ENCODE assay signal across 1 cellular context in genomic region chr7:33457041-33457440, GRCh38.
TF ChIP-seq lines count a peak whose summit lies in the region.

No MANE protein-coding gene starts in this region.

TF ChIP-seq in HepG2, 621 proteins besides CTCF, POLR2A, EP300 and RAD21:
- TF ChIP-seq ZNF205 (CRISPR knock-in tag; IDR thresholded peaks at IDR 0.05): no peak
- no peak for TF ChIP-seq ZBTB2 (CRISPR knock-in tag; IDR thresholded peaks at IDR 0.05; ENCODE audit: low read depth)
